ENCODE assay signal across 1 cellular context in the genomic region with DNA sequence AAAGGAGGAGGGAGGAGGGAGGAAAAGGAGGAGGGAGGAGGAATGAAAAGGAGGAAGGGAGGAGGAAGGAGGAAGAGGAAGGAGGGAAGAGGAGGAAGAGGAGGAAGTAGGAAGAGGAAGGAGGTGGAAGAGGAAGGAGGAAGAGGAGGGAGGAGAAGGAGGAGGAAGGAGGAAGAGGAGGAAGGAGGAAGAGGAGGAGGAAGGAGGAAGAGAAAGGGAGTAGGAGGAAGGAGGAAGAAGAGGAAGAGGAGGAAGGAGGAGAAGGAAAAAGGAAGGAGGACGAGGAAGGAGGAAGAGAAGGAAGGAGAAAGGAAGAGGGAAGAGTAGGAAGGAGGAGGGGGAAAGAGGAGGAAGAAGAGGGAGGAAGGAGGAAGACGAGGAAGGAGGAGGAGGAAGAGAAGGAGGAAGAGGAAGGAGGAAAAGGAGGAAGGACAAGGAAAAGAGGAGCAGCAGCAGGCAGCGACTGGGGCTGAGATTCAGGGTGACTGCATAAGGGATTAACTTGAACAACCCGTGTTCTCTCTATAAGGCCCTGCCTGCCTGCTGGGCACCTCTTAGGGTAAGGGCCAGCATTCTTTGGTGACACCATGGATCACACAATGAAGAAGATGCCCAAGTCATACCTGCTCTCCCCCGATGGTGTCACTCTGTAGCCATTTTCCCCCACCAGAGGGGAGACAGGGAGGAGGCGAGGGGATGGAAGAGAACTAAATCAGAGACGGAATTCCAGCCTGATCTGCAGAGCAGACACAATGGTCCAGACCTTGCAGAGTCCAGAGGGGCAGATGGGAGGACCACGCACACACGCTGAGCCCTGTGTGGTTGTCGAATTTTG.
TF ChIP-seq lines count a peak whose summit lies in the region.

No MANE protein-coding gene starts in this region.

TF ChIP-seq in HEK293, 187 proteins besides CTCF, POLR2A, EP300 and RAD21 (continued from another document and continues in another):
- TF ChIP-seq ZNF518A (tag by site-specific recombination; conservative IDR thresholded peaks at IDR 0.05; ENCODE audit: low read depth) (no peak), ZNF488 (tag by site-specific recombination; IDR thresholded peaks at IDR 0.05) (no peak), ZNF76 (tag by site-specific recombination; IDR thresholded peaks at IDR 0.05; ENCODE audit: borderline replicate concordance, low read depth) (no peak), ZNF548 (tag by site-specific recombination; IDR thresholded peaks at IDR 0.05) (no peak), ZNF391 (tag by site-specific recombination; IDR thresholded peaks at IDR 0.05; ENCODE audit: borderline replicate concordance, low read depth) (no peak), ZNF23 (tag by site-specific recombination; IDR thresholded peaks at IDR 0.05; ENCODE audit: borderline replicate concordance) (no peak), GLI2 (tag by site-specific recombination; IDR thresholded peaks at IDR 0.05; ENCODE audit: borderline replicate concordance, low read depth) (no peak), GFI1B (tag by site-specific recombination; IDR thresholded peaks at IDR 0.05) (no peak), YY2 (tag by site-specific recombination; IDR thresholded peaks at IDR 0.05) (0 out of 2 replicates have a peak, but pooled peaks have one; percentile 46), MEIS1 (CRISPR knock-in tag; IDR thresholded peaks at IDR 0.05; ENCODE audit: borderline replicate concordance) (no peak), ZNF157 (tag by site-specific recombination; IDR thresholded peaks at IDR 0.05) (no peak), ZNF843 (tag by site-specific recombination; IDR thresholded peaks at IDR 0.05) (no peak), ZNF777 (tag by site-specific recombination; IDR thresholded peaks at IDR 0.05; ENCODE audit: borderline replicate concordance) (no peak), SP3 (tag by site-specific recombination; IDR thresholded peaks at IDR 0.05) (no peak), ZNF610 (tag by site-specific recombination; IDR thresholded peaks at IDR 0.05; ENCODE audit: borderline replicate concordance) (no peak), ZNF211 (tag by site-specific recombination; IDR thresholded peaks at IDR 0.05; ENCODE audit: low read depth) (0 out of 2 replicates have a peak, but pooled peaks have one; percentile 63), ZNF624 (tag by site-specific recombination; IDR thresholded peaks at IDR 0.05) (no peak), FEZF1 (tag by site-specific recombination; IDR thresholded peaks at IDR 0.05) (no peak), PRDM10 (tag by site-specific recombination; IDR thresholded peaks at IDR 0.05) (no peak), KLF17 (tag by site-specific recombination; IDR thresholded peaks at IDR 0.05) (no peak), ZNF174 (tag by site-specific recombination; IDR thresholded peaks at IDR 0.05) (no peak), ZNF423 (tag by site-specific recombination; IDR thresholded peaks at IDR 0.05) (no peak), ZNF239 (tag by site-specific recombination; IDR thresholded peaks at IDR 0.05) (no peak), IKZF3 (tag by site-specific recombination; IDR thresholded peaks at IDR 0.05) (no peak), ZNF449 (tag by site-specific recombination; IDR thresholded peaks at IDR 0.05) (no peak), OSR2 (tag by site-specific recombination; IDR thresholded peaks at IDR 0.05) (no peak), ZNF221 (tag by site-specific recombination; IDR thresholded peaks at IDR 0.05; ENCODE audit: borderline replicate concordance) (no peak), ZFP37 (tag by site-specific recombination; IDR thresholded peaks at IDR 0.05) (no peak)
- TF ChIP-seq, protein P1, sequence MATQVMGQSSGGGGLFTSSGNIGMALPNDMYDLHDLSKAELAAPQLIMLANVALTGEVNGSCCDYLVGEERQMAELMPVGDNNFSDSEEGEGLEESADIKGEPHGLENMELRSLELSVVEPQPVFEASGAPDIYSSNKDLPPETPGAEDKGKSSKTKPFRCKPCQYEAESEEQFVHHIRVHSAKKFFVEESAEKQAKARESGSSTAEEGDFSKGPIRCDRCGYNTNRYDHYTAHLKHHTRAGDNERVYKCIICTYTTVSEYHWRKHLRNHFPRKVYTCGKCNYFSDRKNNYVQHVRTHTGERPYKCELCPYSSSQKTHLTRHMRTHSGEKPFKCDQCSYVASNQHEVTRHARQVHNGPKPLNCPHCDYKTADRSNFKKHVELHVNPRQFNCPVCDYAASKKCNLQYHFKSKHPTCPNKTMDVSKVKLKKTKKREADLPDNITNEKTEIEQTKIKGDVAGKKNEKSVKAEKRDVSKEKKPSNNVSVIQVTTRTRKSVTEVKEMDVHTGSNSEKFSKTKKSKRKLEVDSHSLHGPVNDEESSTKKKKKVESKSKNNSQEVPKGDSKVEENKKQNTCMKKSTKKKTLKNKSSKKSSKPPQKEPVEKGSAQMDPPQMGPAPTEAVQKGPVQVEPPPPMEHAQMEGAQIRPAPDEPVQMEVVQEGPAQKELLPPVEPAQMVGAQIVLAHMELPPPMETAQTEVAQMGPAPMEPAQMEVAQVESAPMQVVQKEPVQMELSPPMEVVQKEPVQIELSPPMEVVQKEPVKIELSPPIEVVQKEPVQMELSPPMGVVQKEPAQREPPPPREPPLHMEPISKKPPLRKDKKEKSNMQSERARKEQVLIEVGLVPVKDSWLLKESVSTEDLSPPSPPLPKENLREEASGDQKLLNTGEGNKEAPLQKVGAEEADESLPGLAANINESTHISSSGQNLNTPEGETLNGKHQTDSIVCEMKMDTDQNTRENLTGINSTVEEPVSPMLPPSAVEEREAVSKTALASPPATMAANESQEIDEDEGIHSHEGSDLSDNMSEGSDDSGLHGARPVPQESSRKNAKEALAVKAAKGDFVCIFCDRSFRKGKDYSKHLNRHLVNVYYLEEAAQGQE (tag by site-specific recombination; IDR thresholded peaks at IDR 0.05), result no peak
- TF ChIP-seq, protein P2, sequence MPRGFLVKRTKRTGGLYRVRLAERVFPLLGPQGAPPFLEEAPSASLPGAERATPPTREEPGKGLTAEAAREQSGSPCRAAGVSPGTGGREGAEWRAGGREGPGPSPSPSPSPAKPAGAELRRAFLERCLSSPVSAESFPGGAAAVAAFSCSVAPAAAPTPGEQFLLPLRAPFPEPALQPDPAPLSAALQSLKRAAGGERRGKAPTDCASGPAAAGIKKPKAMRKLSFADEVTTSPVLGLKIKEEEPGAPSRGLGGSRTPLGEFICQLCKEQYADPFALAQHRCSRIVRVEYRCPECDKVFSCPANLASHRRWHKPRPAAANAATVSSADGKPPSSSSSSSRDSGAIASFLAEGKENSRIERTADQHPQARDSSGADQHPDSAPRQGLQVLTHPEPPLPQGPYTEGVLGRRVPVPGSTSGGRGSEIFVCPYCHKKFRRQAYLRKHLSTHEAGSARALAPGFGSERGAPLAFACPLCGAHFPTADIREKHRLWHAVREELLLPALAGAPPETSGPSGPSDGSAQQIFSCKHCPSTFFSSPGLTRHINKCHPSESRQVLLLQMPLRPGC (tag by site-specific recombination; IDR thresholded peaks at IDR 0.05), result no peak
- TF ChIP-seq, protein P3, sequence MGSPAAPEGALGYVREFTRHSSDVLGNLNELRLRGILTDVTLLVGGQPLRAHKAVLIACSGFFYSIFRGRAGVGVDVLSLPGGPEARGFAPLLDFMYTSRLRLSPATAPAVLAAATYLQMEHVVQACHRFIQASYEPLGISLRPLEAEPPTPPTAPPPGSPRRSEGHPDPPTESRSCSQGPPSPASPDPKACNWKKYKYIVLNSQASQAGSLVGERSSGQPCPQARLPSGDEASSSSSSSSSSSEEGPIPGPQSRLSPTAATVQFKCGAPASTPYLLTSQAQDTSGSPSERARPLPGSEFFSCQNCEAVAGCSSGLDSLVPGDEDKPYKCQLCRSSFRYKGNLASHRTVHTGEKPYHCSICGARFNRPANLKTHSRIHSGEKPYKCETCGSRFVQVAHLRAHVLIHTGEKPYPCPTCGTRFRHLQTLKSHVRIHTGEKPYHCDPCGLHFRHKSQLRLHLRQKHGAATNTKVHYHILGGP (tag by site-specific recombination; IDR thresholded peaks at IDR 0.05), result peak; percentile 11; the same call in 1 of the 2 replicates
- TF ChIP-seq, protein P4, sequence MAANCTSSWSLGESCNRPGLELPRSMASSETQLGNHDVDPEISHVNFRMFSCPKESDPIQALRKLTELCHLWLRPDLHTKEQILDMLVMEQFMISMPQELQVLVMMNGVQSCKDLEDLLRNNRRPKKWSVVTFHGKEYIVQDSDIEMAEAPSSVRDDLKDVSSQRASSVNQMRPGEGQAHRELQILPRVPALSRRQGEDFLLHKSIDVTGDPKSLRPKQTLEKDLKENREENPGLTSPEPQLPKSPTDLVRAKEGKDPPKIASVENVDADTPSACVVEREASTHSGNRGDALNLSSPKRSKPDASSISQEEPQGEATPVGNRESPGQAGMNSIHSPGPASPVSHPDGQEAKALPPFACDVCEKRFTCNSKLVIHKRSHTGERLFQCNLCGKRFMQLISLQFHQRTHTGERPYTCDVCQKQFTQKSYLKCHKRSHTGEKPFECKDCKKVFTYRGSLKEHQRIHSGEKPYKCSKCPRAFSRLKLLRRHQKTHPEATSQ (tag by site-specific recombination; IDR thresholded peaks at IDR 0.05), result no peak
